ENCODE assay signal across 10 cellular contexts in the genomic region with DNA sequence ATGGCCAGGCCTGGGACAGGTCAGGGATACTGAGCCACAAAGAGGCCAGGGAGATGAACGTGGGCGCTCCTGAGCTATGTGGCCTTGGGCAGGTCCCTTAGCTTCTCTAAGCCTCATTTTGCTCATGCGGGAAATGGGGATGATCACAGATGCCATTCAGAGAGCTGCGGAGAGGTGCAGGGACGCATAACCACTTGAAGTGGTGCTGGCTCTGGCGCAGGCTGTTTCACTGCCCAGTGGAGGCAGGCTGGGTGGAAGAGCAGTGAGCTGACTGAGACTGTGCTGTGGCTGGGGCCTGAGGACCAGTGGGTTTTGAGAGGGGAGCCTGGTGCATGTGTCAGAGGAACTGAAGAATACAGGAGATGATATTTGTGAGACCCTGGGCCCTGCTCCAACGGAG. TPM values are rescaled to one million over a fixed set of nuclear protein-coding genes. Genes with fewer than 3 reads are reported as not detected.
DNase-seq lines count a peak whose midpoint lies in the region; ATAC-seq lines count a peak whose summit lies in the region.
"Had no signal": no experiment of that assay in that cellular context is flagged by ENCODE, and none has a peak within 500 bp of the region (broad histone marks: within the 10 kb centered on the region; RNA-seq: fewer than 3 reads in every experiment).

No MANE protein-coding gene starts in this region.

- H3K4me1 ChIP-seq in HAP-1: peaks cover 18% of the 10 kb centered on the region

- H3K4me3 ChIP-seq in HAP-1: no peak overlapping the region

- no peak for DNase-seq in activated T-cell treated with anti-CD3 and anti-CD28 coated beads, Interleukin-2, amount 50 U/mL, for 24 hours
- DNase-seq in activated T-cell treated with anti-CD3 and anti-CD28 coated beads for 4 hours: no peak
- no peak for DNase-seq in memory B cell (ENCODE audit: low spot score in 2 of 2)
- DNase-seq in substantia nigra (lab: John Stamatoyannopoulos, UW): peak in 1 of 49 donors; percentile 27
- DNase-seq in effector CD4-positive, alpha-beta T cell: no peak
- no peak for DNase-seq in activated CD4-positive, CD25-positive, alpha-beta regulatory T cell treated with anti-CD3 and anti-CD28 coated beads, Interleukin-2, amount 50 U/mL, for 72 hours
- DNase-seq in HAP-1 (ENCODE audit: low spot score in 2 of 2): no peak
- DNase-seq: activated effector memory CD4-positive, alpha-beta T cell treated with anti-CD3 and anti-CD28 coated beads, Interleukin-2, amount 50 U/mL, for 16 hours; NCI-H1417 treated with DMSO at 0.1 percent for 48 hours had no signal

- in situ Hi-C loops in HAP-1 (cut with MboI; ENCODE audit: low sequenced_read_pairs): no loop called here

- H3K27me3 ChIP-seq in HAP-1 (ENCODE audit: low read depth): no peaks in the 10 kb centered on the region

- H3K4me3 Mint-ChIP-seq in activated T-cell treated with anti-CD3 and anti-CD28 coated beads, Interleukin-2, amount 50 U/mL, for 24 hours: no peak overlapping the region
- H3K4me3 Mint-ChIP-seq in activated T-helper 17 cell treated with anti-CD3 and anti-CD28 coated beads, Interleukin-2, amount 50 U/mL, for 72 hours: no peak overlapping the region
- peak overlapping the region; percentile 54 for H3K4me3 Mint-ChIP-seq in memory B cell

- H3K4me1 Mint-ChIP-seq in activated T-cell treated with anti-CD3 and anti-CD28 coated beads, Interleukin-2, amount 50 U/mL, for 24 hours (ENCODE audit: low read depth): peaks cover 44% of the 10 kb centered on the region
- H3K4me1 Mint-ChIP-seq in activated T-helper 17 cell treated with anti-CD3 and anti-CD28 coated beads, Interleukin-2, amount 50 U/mL, for 72 hours: peaks cover 9% of the 10 kb centered on the region
- peaks cover 75% of the 10 kb centered on the region for H3K4me1 Mint-ChIP-seq in memory B cell

- H3K9me3 Mint-ChIP-seq in activated T-cell treated with anti-CD3 and anti-CD28 coated beads, Interleukin-2, amount 50 U/mL, for 24 hours: no peaks in the 10 kb centered on the region
- no peaks in the 10 kb centered on the region for H3K9me3 Mint-ChIP-seq in activated T-helper 17 cell treated with anti-CD3 and anti-CD28 coated beads, Interleukin-2, amount 50 U/mL, for 72 hours
- H3K9me3 Mint-ChIP-seq in memory B cell: no peaks in the 10 kb centered on the region

- no peaks in the 10 kb centered on the region for H3K9me3 ChIP-seq in HAP-1

- peak; percentile 10 for ATAC-seq in activated T-helper 17 cell treated with anti-CD3 and anti-CD28 coated beads, Interleukin-2, amount 50 U/mL, for 72 hours (replicated peaks)
- no peak for ATAC-seq in memory B cell (ENCODE audit: low read depth)

- no peaks in the 10 kb centered on the region for H3K36me3 Mint-ChIP-seq in activated T-cell treated with anti-CD3 and anti-CD28 coated beads, Interleukin-2, amount 50 U/mL, for 24 hours (ENCODE audit: low read depth)
- no peaks in the 10 kb centered on the region for H3K36me3 Mint-ChIP-seq in activated T-helper 17 cell treated with anti-CD3 and anti-CD28 coated beads, Interleukin-2, amount 50 U/mL, for 72 hours (ENCODE audit: low read depth)
- no peaks in the 10 kb centered on the region for H3K36me3 Mint-ChIP-seq in memory B cell

- H3K27ac ChIP-seq in substantia nigra (ENCODE audit: low read depth, low read length, poor library complexity, severe bottlenecking): peak overlapping the region; percentile 98

- H3K27ac Mint-ChIP-seq in activated T-cell treated with anti-CD3 and anti-CD28 coated beads, Interleukin-2, amount 50 U/mL, for 24 hours: peak overlapping the region; percentile 41
- no peak overlapping the region for H3K27ac Mint-ChIP-seq in activated T-helper 17 cell treated with anti-CD3 and anti-CD28 coated beads, Interleukin-2, amount 50 U/mL, for 72 hours
- H3K27ac Mint-ChIP-seq in memory B cell: peak overlapping the region; percentile 80

- H3K27me3 Mint-ChIP-seq in activated T-cell treated with anti-CD3 and anti-CD28 coated beads, Interleukin-2, amount 50 U/mL, for 24 hours: peaks cover 11% of the 10 kb centered on the region
- peaks cover 4% of the 10 kb centered on the region for H3K27me3 Mint-ChIP-seq in activated T-helper 17 cell treated with anti-CD3 and anti-CD28 coated beads, Interleukin-2, amount 50 U/mL, for 72 hours
- H3K27me3 Mint-ChIP-seq in memory B cell: no peaks in the 10 kb centered on the region

- no peaks in the 10 kb centered on the region for H3K36me3 ChIP-seq in HAP-1 (replicated peaks)

RNA-seq across cellular contexts. Expression of a gene that starts 18.4 kb away (rescaled TPM):
- 1 to 10 TPM in 1 of 2 donors, under 1 TPM in 1; 0.89 to 2.7 TPM for total RNA-seq in activated T-helper 17 cell treated with anti-CD3 and anti-CD28 coated beads, Interleukin-2, amount 50 U/mL, for 72 hours
